ENCODE assay signal across 16 cellular contexts in genomic region chr4:105130945-105131344, GRCh38. TPM values are rescaled to one million over a fixed set of nuclear protein-coding genes. Genes with fewer than 3 reads are reported as not detected.
DNase-seq lines count a peak whose midpoint lies in the region; ATAC-seq and TF ChIP-seq lines count a peak whose summit lies in the region.
"Had no signal": no experiment of that assay in that cellular context is flagged by ENCODE, and none has a peak within 500 bp of the region (broad histone marks: within the 10 kb centered on the region; RNA-seq: fewer than 3 reads in every experiment).

No MANE protein-coding gene starts in this region.

- H3K36me3 Mint-ChIP-seq in CD14-positive monocyte (no peaks in the 10 kb centered on the region), progenitor cell of endocrine pancreas (ENCODE audit: insufficient read depth) (no peaks in the 10 kb centered on the region)
- H3K36me3 Mint-ChIP-seq: CD4-positive, alpha-beta memory T cell had no signal

- H3K4me1 Mint-ChIP-seq in CD14-positive monocyte (peaks cover 47% of the 10 kb centered on the region), progenitor cell of endocrine pancreas (ENCODE audit: low read depth) (no peaks in the 10 kb centered on the region)
- H3K4me1 Mint-ChIP-seq: CD4-positive, alpha-beta memory T cell had no signal

- intact Hi-C loops in CD14-positive monocyte (cut with micrococcal nuclease) = no loop called here

- H3K36me3 ChIP-seq in neutrophil = no peaks in the 10 kb centered on the region
- H3K36me3 ChIP-seq: BE2C, HAP-1 had no signal

- H3K9me3 Mint-ChIP-seq in CD14-positive monocyte (peaks cover 0 to 2% (median 0%) of the 10 kb centered on the region in 7 donors), progenitor cell of endocrine pancreas (ENCODE audit: low read depth) (no peaks in the 10 kb centered on the region)
- H3K9me3 Mint-ChIP-seq: CD4-positive, alpha-beta memory T cell had no signal

- no peaks in the 10 kb centered on the region for H3K9me3 ChIP-seq in neutrophil
- H3K9me3 ChIP-seq: BE2C, HAP-1 had no signal

- H3K27ac ChIP-seq in neutrophil = peak overlapping the region; percentile 46
- H3K27ac ChIP-seq: GM23248 had no signal

- no peaks in the 10 kb centered on the region for H3K27me3 ChIP-seq in neutrophil
- H3K27me3 ChIP-seq: BE2C had no signal

- H3K4me3 Mint-ChIP-seq in CD14-positive monocyte (no peak overlapping the region), progenitor cell of endocrine pancreas (ENCODE audit: low read depth) (no peak overlapping the region)

- no peak for ATAC-seq in HG03139 (IDR thresholded peaks at IDR 0.05; ENCODE audit: unreplicated experiment)
- ATAC-seq: GM12878 had no signal

- no peak overlapping the region for H3K4me3 ChIP-seq in neutrophil (ENCODE audit: low read depth in 1 of 2, low read length in 1 of 2)
- H3K4me3 ChIP-seq: GM12878, GM23248, HAP-1 had no signal

- H3K27me3 Mint-ChIP-seq in CD14-positive monocyte (ENCODE audit: low read depth in 3 of 3) (no peaks in the 10 kb centered on the region), progenitor cell of endocrine pancreas (no peaks in the 10 kb centered on the region)
- H3K27me3 Mint-ChIP-seq: CD4-positive, alpha-beta memory T cell had no signal

- H3K27ac Mint-ChIP-seq in CD14-positive monocyte (peak overlapping the region in 5 of 7 donors; percentile 46 to 81 (median 79)), progenitor cell of endocrine pancreas (no peak overlapping the region)
- H3K27ac Mint-ChIP-seq: CD4-positive, alpha-beta memory T cell had no signal

- peaks cover 40% of the 10 kb centered on the region in 2 experiments for H3K4me1 ChIP-seq in neutrophil (ENCODE audit: control insufficient read depth in 1 of 2, insufficient read depth in 1 of 2, low read depth in 1 of 2, low read length in 1 of 2)
- H3K4me1 ChIP-seq: HAP-1 had no signal

- DNase-seq in CD14-positive monocyte (ENCODE audit: low spot score) = no peak
- peak; percentile 63 for DNase-seq in HT1080 (ENCODE audit: low read depth)
- DNase-seq in dermis blood vessel endothelial cell = peak; percentile 27
- no peak for DNase-seq in progenitor cell of endocrine pancreas (ENCODE audit: low spot score, unreplicated experiment)
- no peak for DNase-seq in NOMO-1 (lab: John Stamatoyannopoulos, UW; ENCODE audit: unreplicated experiment in 2 of 2)
- DNase-seq: ACHN; BE2C; C1 segment of cervical spinal cord; CD4-positive, alpha-beta memory T cell; DMS79 treated with DMSO at 0.1 percent for 48 hours; GF-D8; GM23248 had no signal

- TF ChIP-seq CTCF in CD14-positive monocyte (IDR thresholded peaks at IDR 0.05) (no peak), neutrophil (IDR thresholded peaks at IDR 0.05) (no peak), progenitor cell of endocrine pancreas (IDR thresholded peaks at IDR 0.05; ENCODE audit: unreplicated experiment) (no peak)

RNA-seq across cellular contexts. Expression of gene TET2, which starts 15.7 kb away (rescaled TPM):
- polyA plus RNA-seq in CD14-positive monocyte = 10 to 100 TPM; 22.6 to 47.1 TPM
- 4.8 and 6.9 TPM in 2 replicates for total RNA-seq in HT1080 (2014; rRNA removed; shearing (Covaris generic))
- polyA plus RNA-seq in HT1080 (2015; cell fraction: cytosol; rRNA removed) = 2.6 and 3.5 TPM in 2 replicates
- 9.9 TPM in 2 replicates for polyA plus RNA-seq in HT1080 (2015; cell fraction: nucleus; rRNA removed)
- total RNA-seq in dermis blood vessel endothelial cell = 9.9 and 10.4 TPM in 2 replicates
- total RNA-seq in progenitor cell of endocrine pancreas = 37.2 and 38.2 TPM in 2 replicates

Comparison
In these comparisons a context has a peak if more than half of its experiments do, and no peak if none do; other contexts are left out.
1. DNase-seq: peak in HT1080 (single experiment) and dermis blood vessel endothelial cell (single experiment); none in CD14-positive monocyte (single experiment), progenitor cell of endocrine pancreas (single experiment) and NOMO-1 (0 of 2).